9 cellular contexts compared by ENCODE assay signal in genomic region chr1:37323486-37324377, GRCh38.
DNase-seq lines count a peak whose midpoint lies in the region; ATAC-seq and TF ChIP-seq lines count a peak whose summit lies in the region.
"Had no signal": no experiment of that assay in that cellular context is flagged by ENCODE, and none has a peak within 500 bp of the region (broad histone marks: within the 10 kb centered on the region; RNA-seq: fewer than 3 reads in every experiment).

No MANE protein-coding gene starts in this region.

- H3K9me3 Mint-ChIP-seq in neural progenitor cell = peaks cover 14% of the 10 kb centered on the region

- no peak overlapping the region for H3K9ac ChIP-seq in neural progenitor cell

- peaks cover 13% of the 10 kb centered on the region for H3K27me3 Mint-ChIP-seq in neural progenitor cell (ENCODE audit: insufficient read depth, low read depth)

- TF ChIP-seq CTCF in body of pancreas (IDR thresholded peaks at IDR 0.05) (peak; percentile 34 to 68 (median 58)), neural progenitor cell (IDR thresholded peaks at IDR 0.05) (peak; percentile 96), uterus (IDR thresholded peaks at IDR 0.05) (no peak)

- H3K79me2 ChIP-seq in neural progenitor cell (ENCODE audit: low read depth) = no peaks in the 10 kb centered on the region

- H3K27ac Mint-ChIP-seq in neural progenitor cell = no peak overlapping the region

- peaks cover under 1% of the 10 kb centered on the region for H3K4me1 Mint-ChIP-seq in neural progenitor cell

- ATAC-seq in body of pancreas = no peak
- no peak for ATAC-seq in HG03439 (IDR thresholded peaks at IDR 0.05; ENCODE audit: unreplicated experiment)
- ATAC-seq in Right ventricle myocardium superior (ENCODE audit: poor library complexity) = no peak

- H3K4me2 ChIP-seq in neural progenitor cell = no peak overlapping the region

- DNase-seq in stimulated activated CD4-positive, alpha-beta T cell treated with anti-CD3 and anti-CD28 coated beads, Interleukin-12 subunit alpha, Interleukin-12 subunit beta, amount 100 ng/mL, for 48 hours (ENCODE audit: low read depth in 2 of 3, low spot score in 1 of 3) = peak; percentile 3 to 39 (median 19)
- DNase-seq in stimulated activated CD4-positive, alpha-beta T cell treated with anti-CD3 and anti-CD28 coated beads, Interleukin-12 subunit alpha, Interleukin-12 subunit beta, amount 100 ng/mL, for 4 hours = no peak
- DNase-seq in NCI-H524 (lab: John Stamatoyannopoulos, UW) (peak; percentile 70 to 84), body of pancreas (peak in 2 of 4 donors; percentile 21 to 30), neural progenitor cell (ENCODE audit: low spot score) (peak; percentile 65), uterus (no peak), Right ventricle myocardium superior (no peak)

- H3K27me3 ChIP-seq in body of pancreas (no peaks in the 10 kb centered on the region), neural progenitor cell (peaks cover 2% of the 10 kb centered on the region), uterus (peaks cover 0 to 3% of the 10 kb centered on the region in 2 donors)

- H3K36me3 Mint-ChIP-seq in neural progenitor cell = no peaks in the 10 kb centered on the region

- no peak overlapping the region for H3K4me3 Mint-ChIP-seq in neural progenitor cell

- H4K20me1 ChIP-seq in neural progenitor cell (ENCODE audit: low read depth) = no peaks in the 10 kb centered on the region

- H3K27ac ChIP-seq in body of pancreas (no peak overlapping the region), neural progenitor cell (no peak overlapping the region), uterus (no peak overlapping the region)
- H3K27ac ChIP-seq: epithelial cell of prostate had no signal

- WGBS in body of pancreas, 2 donors = 31 to 32% methylated on average over 19 of the region's 19 CpGs

- H3K36me3 ChIP-seq in body of pancreas (replicated peaks in 1 of 2; ENCODE audit: insufficient read depth in 1 of 2, low read depth in 2 of 2) (no peaks in the 10 kb centered on the region), neural progenitor cell (no peaks in the 10 kb centered on the region), uterus (no peaks in the 10 kb centered on the region)

- no peak overlapping the region for H2AFZ ChIP-seq in neural progenitor cell (replicated peaks)

- peaks cover 22% of the 10 kb centered on the region for H3F3A ChIP-seq in neural progenitor cell (ENCODE audit: low read depth)

- intact Hi-C loops in body of pancreas (cut with DNase I) = loop anchor here (10.0 kb wide), 1 partner anchor 749 kb away; no protein-coding TSS in a partner anchor
- intact Hi-C loops in uterus (cut with DNase I; ENCODE audit: low total_unique reads) = no loop called here
- intact Hi-C loops in Right ventricle myocardium superior (cut with DNase I) = no loop called here

- H3K9me3 ChIP-seq in body of pancreas (no peaks in the 10 kb centered on the region), neural progenitor cell (ENCODE audit: low read depth) (no peaks in the 10 kb centered on the region), uterus (peaks cover 0 to 4% of the 10 kb centered on the region in 2 donors)

- H3K4me3 ChIP-seq in body of pancreas = no peak overlapping the region
- H3K4me3 ChIP-seq in neural progenitor cell = no peak overlapping the region
- H3K4me3 ChIP-seq in uterus = no peak overlapping the region

- H3K4me1 ChIP-seq in body of pancreas (no peaks in the 10 kb centered on the region), neural progenitor cell (no peaks in the 10 kb centered on the region), uterus (no peaks in the 10 kb centered on the region)

- TF ChIP-seq POLR2A in body of pancreas (IDR thresholded peaks at IDR 0.05) (no peak), uterus (IDR thresholded peaks at IDR 0.05) (no peak)

Comparison
In these comparisons a context has a peak if more than half of its experiments do, and no peak if none do; other contexts are left out.
1. DNase-seq: peak in stimulated activated CD4-positive, alpha-beta T cell treated with anti-CD3 and anti-CD28 coated beads, Interleukin-12 subunit alpha, Interleukin-12 subunit beta, amount 100 ng/mL, for 48 hours (3 of 3), NCI-H524 (2 of 2) and neural progenitor cell (single experiment); none in stimulated activated CD4-positive, alpha-beta T cell treated with anti-CD3 and anti-CD28 coated beads, Interleukin-12 subunit alpha, Interleukin-12 subunit beta, amount 100 ng/mL, for 4 hours (single experiment), uterus (0 of 2) and Right ventricle myocardium superior (single experiment).
2. CTCF ChIP-seq: peak in body of pancreas (7 of 7) and neural progenitor cell (single experiment); none in uterus (0 of 4).